24 cellular contexts compared by ENCODE assay signal in the genomic region with DNA sequence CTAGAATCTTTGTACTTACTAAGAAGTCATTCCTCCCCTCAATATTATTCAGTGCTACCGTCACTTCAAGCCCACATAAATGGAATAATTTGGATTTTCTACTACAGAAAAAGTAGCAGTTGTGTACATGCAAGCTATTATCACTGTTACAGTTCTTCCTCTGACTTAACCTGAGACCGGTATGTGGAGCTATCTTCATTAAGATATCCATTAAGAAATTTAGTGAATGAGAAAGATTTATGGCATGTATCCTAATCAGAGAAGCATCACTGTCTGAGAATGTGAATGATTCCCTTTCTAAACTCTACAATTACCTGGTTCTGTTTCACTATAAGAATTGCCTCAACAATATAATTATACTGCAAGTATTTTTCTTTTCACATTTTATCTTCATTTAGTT.
DNase-seq lines count a peak whose midpoint lies in the region; ATAC-seq, FAIRE-seq and TF ChIP-seq lines count a peak whose summit lies in the region.
"Had no signal": no experiment of that assay in that cellular context is flagged by ENCODE, and none has a peak within 500 bp of the region (broad histone marks: within the 10 kb centered on the region; RNA-seq: fewer than 3 reads in every experiment).

No MANE protein-coding gene starts in this region.

- WGBS in liver: 91% methylated on average over 2 of the region's 2 CpGs
- 58% methylated on average over 2 of the region's 2 CpGs for WGBS in HepG2 (ENCODE audit: low lambda C conversion rate)
- 64% methylated on average over 2 of the region's 2 CpGs for WGBS in suprapubic skin

- TF ChIP-seq EP300 in HepG2 (IDR thresholded peaks at IDR 0.05; ENCODE audit: low read depth in 2 of 2, low read length in 2 of 2): no peak
- TF ChIP-seq EP300 in HepG2 (CRISPR knock-in tag; IDR thresholded peaks at IDR 0.05; ENCODE audit: borderline replicate concordance): no peak
- no peak for TF ChIP-seq EP300 in suprapubic skin (IDR thresholded peaks at IDR 0.05)

- no peak for ATAC-seq in HepG2
- ATAC-seq in HG02884 (IDR thresholded peaks at IDR 0.05; ENCODE audit: unreplicated experiment): no peak

- H4K20me1 ChIP-seq in HepG2 (ENCODE audit: insufficient read depth, low read length): no peaks in the 10 kb centered on the region

- intact Hi-C loops in HepG2 (cut with micrococcal nuclease; ENCODE audit: unreplicated experiment): no loop called here

- no peak overlapping the region for H2AFZ ChIP-seq in HepG2 (ENCODE audit: low read length)

- peak overlapping the region; percentile 56 to 63 for H3K27ac ChIP-seq in liver (ENCODE audit: low read depth in 1 of 2, low read length in 2 of 2)
- no peak overlapping the region for H3K27ac ChIP-seq in HepG2 (ENCODE audit: extremely low read length, insufficient read depth, low read length)
- peak overlapping the region; percentile 31 for H3K27ac ChIP-seq in suprapubic skin
- H3K27ac ChIP-seq: Peyer's patch, SK-N-MC had no signal

- POLR2A ChIA-PET in HepG2 (lab: Yijun Ruan, JAX): no interaction called here

- TF ChIP-seq RAD21 in liver (IDR thresholded peaks at IDR 0.05) (no peak), HepG2 (CRISPR knock-in tag; IDR thresholded peaks at IDR 0.05) (no peak)

- H3K36me3 ChIP-seq in liver (ENCODE audit: control insufficient read depth in 4 of 4, insufficient read depth in 3 of 4, low read depth in 1 of 4, low read length in 3 of 4) (no peaks in the 10 kb centered on the region), HepG2 (replicated peaks in 1 of 2; ENCODE audit: control insufficient read depth in 1 of 2, insufficient read depth in 2 of 2, low read length in 2 of 2) (no peaks in the 10 kb centered on the region), bronchial epithelial cell (ENCODE audit: control insufficient read depth, insufficient read depth, low read length) (no peaks in the 10 kb centered on the region), suprapubic skin (no peaks in the 10 kb centered on the region)
- H3K36me3 ChIP-seq: Peyer's patch had no signal

- FAIRE-seq in HepG2 (lab: Jason Lieb, UNC) (no peak), bronchial epithelial cell (lab: Jason Lieb, UNC) (no peak)
- FAIRE-seq: GM12891, H1 had no signal

- H3K4me2 ChIP-seq in HepG2 (ENCODE audit: low read depth, low read length): no peak overlapping the region

- peaks cover 0 to 6% (median 0%) of the 10 kb centered on the region in 4 donors for H3K4me1 ChIP-seq in liver (ENCODE audit: control insufficient read depth in 4 of 4, insufficient read depth in 4 of 4, low read length in 3 of 4)
- peaks cover 8% of the 10 kb centered on the region; the same call in 1 of the 2 replicates for H3K4me1 ChIP-seq in HepG2 (ENCODE audit: insufficient read depth, low read length)
- H3K4me1 ChIP-seq in suprapubic skin: peaks cover 6% of the 10 kb centered on the region
- H3K4me1 ChIP-seq: Peyer's patch had no signal

- no peaks in the 10 kb centered on the region for H3K27me3 ChIP-seq in liver (ENCODE audit: control insufficient read depth in 4 of 4, insufficient read depth in 4 of 4, low read length in 3 of 4)
- H3K27me3 ChIP-seq in HepG2 (ENCODE audit: control insufficient read depth in 1 of 2, insufficient read depth in 2 of 2, low read length in 2 of 2): no peaks in the 10 kb centered on the region
- H3K27me3 ChIP-seq in bronchial epithelial cell (ENCODE audit: control insufficient read depth, insufficient read depth, low read length): no peaks in the 10 kb centered on the region
- H3K27me3 ChIP-seq in suprapubic skin: no peaks in the 10 kb centered on the region
- H3K27me3 ChIP-seq: Peyer's patch had no signal

- BruUV-seq in HepG2 (replicated peaks; lab: Mats Ljungman, UMichigan): no TSS peak

- H3K4me3 ChIP-seq in liver (ENCODE audit: low read depth in 1 of 3, low read length in 3 of 3) (no peak overlapping the region), HepG2 (replicated peaks in 1 of 3; ENCODE audit: insufficient read depth in 1 of 3, low read depth in 2 of 3, low read length in 3 of 3) (no peak overlapping the region), bronchial epithelial cell (ENCODE audit: low read depth, low read length) (no peak overlapping the region), suprapubic skin (no peak overlapping the region)
- H3K4me3 ChIP-seq: Peyer's patch, SK-N-MC had no signal

- no peaks in the 10 kb centered on the region for H3K79me2 ChIP-seq in HepG2 (ENCODE audit: insufficient read depth, low read length)

- H3K9ac ChIP-seq in liver (ENCODE audit: low read depth in 1 of 2, low read length in 2 of 2): no peak overlapping the region
- no peak overlapping the region for H3K9ac ChIP-seq in HepG2 (ENCODE audit: insufficient read depth, low read depth, low read length)

- DNase-seq in HepG2 (ENCODE audit: low spot score): no peak
- peak; percentile 85 for DNase-seq in bronchial epithelial cell (ENCODE audit: low read depth)
- peak; percentile 66 for DNase-seq in kidney glomerular epithelial cell (lab: John Stamatoyannopoulos, UW)
- no peak for DNase-seq in suprapubic skin (ENCODE audit: low spot score in 2 of 2)
- no peak for DNase-seq in nucleus accumbens (lab: John Stamatoyannopoulos, UW)
- DNase-seq in stimulated activated CD4-positive, alpha-beta T cell treated with anti-CD3 and anti-CD28 coated beads, Interleukin-1b, Interleukin-23, amount 100 ng/mL, for 48 hours: no peak
- DNase-seq: 8988T; Caco-2; CD4-positive, alpha-beta T cell; DMS153; EL; KBM-7; MV-4-11; NCI-H1417; NCI-H187 treated with DMSO at 0.1 percent for 48 hours; NCI-H345; NCI-H526; Peyer's patch; Right ventricle myocardium superior had no signal

- TF ChIP-seq POLR2A in HepG2 (IDR thresholded peaks at IDR 0.05; ENCODE audit: insufficient read depth in 1 of 2, low read depth in 2 of 2, low read length in 2 of 2) (no peak), suprapubic skin (IDR thresholded peaks at IDR 0.05) (no peak)

- H3K9me3 ChIP-seq in liver (ENCODE audit: control insufficient read depth in 4 of 4, low read length in 3 of 4) (no peaks in the 10 kb centered on the region), HepG2 (ENCODE audit: low read length) (no peaks in the 10 kb centered on the region), suprapubic skin (no peaks in the 10 kb centered on the region)
- H3K9me3 ChIP-seq: Caco-2, Peyer's patch had no signal

- in situ Hi-C loops in HepG2 (cut with HindIII; ENCODE audit: extremely low pct_ligation_motif_present, low pct_unique_long_range_greater_than_20kb): no loop called here

- TF ChIP-seq CTCF in liver (IDR thresholded peaks at IDR 0.05; ENCODE audit: low read depth, low read length, missing input control) (no peak), HepG2 (CRISPR knock-in tag; IDR thresholded peaks at IDR 0.05) (no peak), bronchial epithelial cell (IDR thresholded peaks at IDR 0.05; ENCODE audit: insufficient read depth, low read length, severe bottlenecking) (no peak), suprapubic skin (IDR thresholded peaks at IDR 0.05) (no peak)

- CTCF ChIA-PET in HepG2 (lab: Yijun Ruan, JAX; ENCODE audit: low intra/inter-chr PET ratio, low total read pairs): no interaction called here

TF ChIP-seq in liver, 16 proteins besides CTCF, POLR2A, EP300 and RAD21 (continues in another document):
- TF ChIP-seq SP1 (IDR thresholded peaks at IDR 0.05) (no peak), FOXA1 (IDR thresholded peaks at IDR 0.05) (no peak), TAF1 (conservative IDR thresholded peaks at IDR 0.05) (no peak), YY1 (IDR thresholded peaks at IDR 0.05) (no peak), RXRA (IDR thresholded peaks at IDR 0.05) (no peak), NR2F2 (IDR thresholded peaks at IDR 0.05) (no peak)

TF ChIP-seq in HepG2, 621 proteins besides CTCF, POLR2A, EP300 and RAD21 (continues in another document):
- TF ChIP-seq KDM4B (CRISPR knock-in tag; IDR thresholded peaks at IDR 0.05) (no peak), ZEB1 (IDR thresholded peaks at IDR 0.05; ENCODE audit: insufficient replicate concordance, low read depth) (no peak), NFKB2 (CRISPR knock-in tag; IDR thresholded peaks at IDR 0.05; ENCODE audit: borderline replicate concordance) (no peak), MXD4 (CRISPR knock-in tag; IDR thresholded peaks at IDR 0.05) (no peak), ZKSCAN5 (CRISPR knock-in tag; IDR thresholded peaks at IDR 0.05) (no peak), REL (CRISPR knock-in tag; conservative IDR thresholded peaks at IDR 0.05) (no peak), HOXA3 (CRISPR knock-in tag; IDR thresholded peaks at IDR 0.05) (no peak), TAF15 (IDR thresholded peaks at IDR 0.05; ENCODE audit: low read depth, low read length, poor library complexity, severe bottlenecking) (no peak), ZNF441 (CRISPR knock-in tag; IDR thresholded peaks at IDR 0.05; ENCODE audit: borderline replicate concordance) (no peak)
- TF ChIP-seq, protein P1, sequence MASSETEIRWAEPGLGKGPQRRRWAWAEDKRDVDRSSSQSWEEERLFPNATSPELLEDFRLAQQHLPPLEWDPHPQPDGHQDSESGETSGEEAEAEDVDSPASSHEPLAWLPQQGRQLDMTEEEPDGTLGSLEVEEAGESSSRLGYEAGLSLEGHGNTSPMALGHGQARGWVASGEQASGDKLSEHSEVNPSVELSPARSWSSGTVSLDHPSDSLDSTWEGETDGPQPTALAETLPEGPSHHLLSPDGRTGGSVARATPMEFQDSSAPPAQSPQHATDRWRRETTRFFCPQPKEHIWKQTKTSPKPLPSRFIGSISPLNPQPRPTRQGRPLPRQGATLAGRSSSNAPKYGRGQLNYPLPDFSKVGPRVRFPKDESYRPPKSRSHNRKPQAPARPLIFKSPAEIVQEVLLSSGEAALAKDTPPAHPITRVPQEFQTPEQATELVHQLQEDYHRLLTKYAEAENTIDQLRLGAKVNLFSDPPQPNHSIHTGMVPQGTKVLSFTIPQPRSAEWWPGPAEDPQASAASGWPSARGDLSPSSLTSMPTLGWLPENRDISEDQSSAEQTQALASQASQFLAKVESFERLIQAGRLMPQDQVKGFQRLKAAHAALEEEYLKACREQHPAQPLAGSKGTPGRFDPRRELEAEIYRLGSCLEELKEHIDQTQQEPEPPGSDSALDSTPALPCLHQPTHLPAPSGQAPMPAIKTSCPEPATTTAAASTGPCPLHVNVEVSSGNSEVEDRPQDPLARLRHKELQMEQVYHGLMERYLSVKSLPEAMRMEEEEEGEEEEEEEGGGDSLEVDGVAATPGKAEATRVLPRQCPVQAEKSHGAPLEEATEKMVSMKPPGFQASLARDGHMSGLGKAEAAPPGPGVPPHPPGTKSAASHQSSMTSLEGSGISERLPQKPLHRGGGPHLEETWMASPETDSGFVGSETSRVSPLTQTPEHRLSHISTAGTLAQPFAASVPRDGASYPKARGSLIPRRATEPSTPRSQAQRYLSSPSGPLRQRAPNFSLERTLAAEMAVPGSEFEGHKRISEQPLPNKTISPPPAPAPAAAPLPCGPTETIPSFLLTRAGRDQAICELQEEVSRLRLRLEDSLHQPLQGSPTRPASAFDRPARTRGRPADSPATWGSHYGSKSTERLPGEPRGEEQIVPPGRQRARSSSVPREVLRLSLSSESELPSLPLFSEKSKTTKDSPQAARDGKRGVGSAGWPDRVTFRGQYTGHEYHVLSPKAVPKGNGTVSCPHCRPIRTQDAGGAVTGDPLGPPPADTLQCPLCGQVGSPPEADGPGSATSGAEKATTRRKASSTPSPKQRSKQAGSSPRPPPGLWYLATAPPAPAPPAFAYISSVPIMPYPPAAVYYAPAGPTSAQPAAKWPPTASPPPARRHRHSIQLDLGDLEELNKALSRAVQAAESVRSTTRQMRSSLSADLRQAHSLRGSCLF (CRISPR knock-in tag; IDR thresholded peaks at IDR 0.05; ENCODE audit: borderline replicate concordance): no peak

Comparison
In these comparisons a context has a peak if more than half of its experiments do, and no peak if none do; other contexts are left out.
1. DNase-seq: peak in bronchial epithelial cell (single experiment) and kidney glomerular epithelial cell (single experiment); none in HepG2 (single experiment), suprapubic skin (0 of 2), nucleus accumbens (0 of 56) and stimulated activated CD4-positive, alpha-beta T cell treated with anti-CD3 and anti-CD28 coated beads, Interleukin-1b, Interleukin-23, amount 100 ng/mL, for 48 hours (single experiment).